In the genomic region with DNA sequence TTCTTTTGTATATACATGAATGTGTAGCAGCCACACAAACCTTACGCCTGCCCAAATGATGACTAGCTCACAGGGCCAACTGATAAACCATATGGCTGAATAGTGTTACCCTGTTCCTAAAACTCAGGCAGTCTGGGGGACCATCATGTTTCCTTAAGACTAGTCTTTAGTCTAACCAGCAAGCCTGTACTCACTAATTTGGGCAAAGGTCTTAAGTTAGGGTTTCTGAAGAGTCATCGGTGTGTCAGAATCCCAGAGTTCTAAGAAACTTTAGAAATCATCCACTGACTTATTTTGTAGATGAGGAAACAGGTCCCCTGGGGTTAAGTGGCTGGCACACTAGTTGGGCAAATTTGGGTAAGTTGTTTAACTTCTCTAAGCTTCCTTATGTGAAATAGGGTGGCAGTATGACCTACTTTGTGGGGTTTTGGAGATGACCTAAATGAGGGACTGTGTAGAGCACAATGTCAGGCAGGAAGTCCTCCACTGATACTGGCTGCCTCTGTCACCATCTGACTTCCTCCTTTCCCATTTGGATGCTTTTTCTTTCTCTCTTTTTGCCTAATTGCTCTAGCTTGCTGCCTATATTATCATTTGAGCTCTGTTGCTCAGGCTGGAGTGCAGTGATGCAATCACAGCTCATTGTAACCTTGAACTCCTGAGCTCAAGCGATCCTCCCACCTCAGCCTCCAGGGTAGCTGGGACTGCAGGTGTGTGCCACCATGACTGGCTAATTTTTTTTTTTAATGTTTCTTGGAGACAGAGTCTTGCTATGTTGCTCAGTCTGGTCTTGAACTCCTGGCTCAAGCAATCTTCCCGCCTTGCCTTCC, we compare ENCODE assay signal across 1 cellular context.
A peak's percentile ranks its signal among the peaks of the same experiment; 100 is the strongest.
TF ChIP-seq lines count a peak whose summit lies in the region.

No MANE protein-coding gene starts in this region.

TF ChIP-seq in K562, 482 proteins besides CTCF, POLR2A, EP300 and RAD21:
- TF ChIP-seq, protein P1, sequence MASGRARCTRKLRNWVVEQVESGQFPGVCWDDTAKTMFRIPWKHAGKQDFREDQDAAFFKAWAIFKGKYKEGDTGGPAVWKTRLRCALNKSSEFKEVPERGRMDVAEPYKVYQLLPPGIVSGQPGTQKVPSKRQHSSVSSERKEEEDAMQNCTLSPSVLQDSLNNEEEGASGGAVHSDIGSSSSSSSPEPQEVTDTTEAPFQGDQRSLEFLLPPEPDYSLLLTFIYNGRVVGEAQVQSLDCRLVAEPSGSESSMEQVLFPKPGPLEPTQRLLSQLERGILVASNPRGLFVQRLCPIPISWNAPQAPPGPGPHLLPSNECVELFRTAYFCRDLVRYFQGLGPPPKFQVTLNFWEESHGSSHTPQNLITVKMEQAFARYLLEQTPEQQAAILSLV (tag; IDR thresholded peaks at IDR 0.05), result 0 out of 2 replicates have a peak, but pooled peaks have one; percentile 10
- TF ChIP-seq CEBPG (CRISPR knock-in tag; IDR thresholded peaks at IDR 0.05), result no peak; the same call in 1 of the 2 replicates
- TF ChIP-seq CEBPG (tag; conservative IDR thresholded peaks at IDR 0.05 in 1 of 2, IDR thresholded peaks at IDR 0.05 in 1 of 2), result peak in 1 of 2 experiments; percentile 38; a peak in 1 of 4 replicates
- TF ChIP-seq SPI1 (IDR thresholded peaks at IDR 0.05; ENCODE audit: borderline replicate concordance, low read depth, low read length), result peak; percentile 35; the same call in 1 of the 2 replicates
- TF ChIP-seq, protein P2, sequence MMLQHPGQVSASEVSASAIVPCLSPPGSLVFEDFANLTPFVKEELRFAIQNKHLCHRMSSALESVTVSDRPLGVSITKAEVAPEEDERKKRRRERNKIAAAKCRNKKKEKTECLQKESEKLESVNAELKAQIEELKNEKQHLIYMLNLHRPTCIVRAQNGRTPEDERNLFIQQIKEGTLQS (IDR thresholded peaks at IDR 0.05), result peak; percentile 56; the same call in 1 of the 2 replicates
- TF ChIP-seq, protein P2 (CRISPR knock-in tag; conservative IDR thresholded peaks at IDR 0.05), result no peak
- no peak for TF ChIP-seq HMG20A (CRISPR knock-in tag; conservative IDR thresholded peaks at IDR 0.05)
- TF ChIP-seq, protein P3, sequence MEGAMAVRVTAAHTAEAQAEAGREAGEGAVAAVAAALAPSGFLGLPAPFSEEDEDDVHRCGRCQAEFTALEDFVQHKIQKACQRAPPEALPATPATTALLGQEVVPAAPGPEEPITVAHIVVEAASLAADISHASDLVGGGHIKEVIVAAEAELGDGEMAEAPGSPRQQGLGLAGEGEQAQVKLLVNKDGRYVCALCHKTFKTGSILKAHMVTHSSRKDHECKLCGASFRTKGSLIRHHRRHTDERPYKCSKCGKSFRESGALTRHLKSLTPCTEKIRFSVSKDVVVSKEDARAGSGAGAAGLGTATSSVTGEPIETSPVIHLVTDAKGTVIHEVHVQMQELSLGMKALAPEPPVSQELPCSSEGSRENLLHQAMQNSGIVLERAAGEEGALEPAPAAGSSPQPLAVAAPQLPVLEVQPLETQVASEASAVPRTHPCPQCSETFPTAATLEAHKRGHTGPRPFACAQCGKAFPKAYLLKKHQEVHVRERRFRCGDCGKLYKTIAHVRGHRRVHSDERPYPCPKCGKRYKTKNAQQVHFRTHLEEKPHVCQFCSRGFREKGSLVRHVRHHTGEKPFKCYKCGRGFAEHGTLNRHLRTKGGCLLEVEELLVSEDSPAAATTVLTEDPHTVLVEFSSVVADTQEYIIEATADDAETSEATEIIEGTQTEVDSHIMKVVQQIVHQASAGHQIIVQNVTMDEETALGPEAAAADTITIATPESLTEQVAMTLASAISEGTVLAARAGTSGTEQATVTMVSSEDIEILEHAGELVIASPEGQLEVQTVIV (CRISPR knock-in tag; IDR thresholded peaks at IDR 0.05; ENCODE audit: borderline replicate concordance), result no peak
- TF ChIP-seq CCAR2 (IDR thresholded peaks at IDR 0.05; ENCODE audit: low read depth, low read length), result no peak
- no peak for TF ChIP-seq RFX7 (CRISPR knock-in tag; IDR thresholded peaks at IDR 0.05)
